Comparison of ENCODE assay signal across 15 cellular contexts in the genomic region with DNA sequence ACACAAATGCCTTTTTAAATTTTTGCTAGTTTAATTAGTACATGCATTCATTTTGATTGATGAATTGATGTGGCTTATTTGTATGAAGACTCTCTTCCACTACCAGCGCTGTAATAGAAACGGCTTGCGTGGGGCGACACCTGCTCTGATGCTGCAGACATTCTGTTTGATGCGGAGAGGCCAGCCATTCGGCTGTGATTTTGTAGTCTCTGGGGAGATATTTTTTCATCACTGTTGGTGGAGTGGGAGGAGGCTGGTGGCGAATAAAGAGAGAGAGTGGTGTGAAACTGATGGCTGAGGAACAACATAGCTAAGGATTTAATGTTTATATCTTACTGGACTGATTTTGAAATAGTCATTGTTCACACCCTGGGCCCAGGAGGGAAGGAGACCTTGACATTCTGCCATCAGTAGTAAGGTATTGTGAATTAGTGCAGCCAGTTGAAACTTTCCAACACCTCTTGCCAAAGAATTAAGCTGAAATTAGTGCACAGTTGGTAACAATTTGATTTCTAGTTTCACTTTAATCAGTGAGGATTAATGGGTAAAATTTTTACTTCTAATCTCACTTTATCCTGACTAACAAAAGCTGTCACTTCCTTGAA.
DNase-seq lines count a peak whose midpoint lies in the region; ATAC-seq and TF ChIP-seq lines count a peak whose summit lies in the region.
"Had no signal": no experiment of that assay in that cellular context is flagged by ENCODE, and none has a peak within 500 bp of the region (broad histone marks: within the 10 kb centered on the region; RNA-seq: fewer than 3 reads in every experiment).

No MANE protein-coding gene starts in this region.

- peak; percentile 34 for DNase-seq in astrocyte of the hippocampus (ENCODE audit: low read depth, low spot score)
- peak; percentile 24 for DNase-seq in retinal pigment epithelial cell (ENCODE audit: low read depth)
- DNase-seq in cortex of kidney (lab: John Stamatoyannopoulos, UW) = no peak
- DNase-seq in amniotic stem cell (lab: John Stamatoyannopoulos, UW) = no peak
- DNase-seq in effector memory CD8-positive, alpha-beta T cell = no peak
- DNase-seq: activated CD4-positive, alpha-beta memory T cell treated with anti-CD3 and anti-CD28 coated beads, Interleukin-2, amount 10 ng/mL, durations not matched to agents 7 days and 5 days; activated naive CD8-positive, alpha-beta T cell treated with anti-CD3 and anti-CD28 coated beads for 36 hours; dermis blood vessel endothelial cell; mucosa of descending colon; stimulated activated naive CD4-positive, alpha-beta T cell had no signal

- no peak for TF ChIP-seq POLR2A in GM18505 (IDR thresholded peaks at IDR 0.05; ENCODE audit: borderline replicate concordance, extremely low read depth, insufficient read depth, insufficient read length)

- TF ChIP-seq CTCF in retinal pigment epithelial cell (conservative IDR thresholded peaks at IDR 0.05; ENCODE audit: low read depth, low read length) = no peak

- H3K4me3 ChIP-seq in retinal pigment epithelial cell (ENCODE audit: low read length) = no peak overlapping the region
- H3K4me3 ChIP-seq: mucosa of descending colon had no signal

- peaks cover 0 to 26% of the 10 kb centered on the region in 2 donors for H3K27me3 Mint-ChIP-seq in effector memory CD8-positive, alpha-beta T cell

- no peaks in the 10 kb centered on the region for H3K9me3 Mint-ChIP-seq in effector memory CD8-positive, alpha-beta T cell
- H3K9me3 Mint-ChIP-seq: activated CD4-positive, alpha-beta memory T cell treated with anti-CD3 and anti-CD28 coated beads, Interleukin-2, amount 10 ng/mL, durations not matched to agents 7 days and 5 days; activated naive CD8-positive, alpha-beta T cell treated with anti-CD3 and anti-CD28 coated beads for 36 hours had no signal

- no peak overlapping the region for H3K4me3 Mint-ChIP-seq in effector memory CD8-positive, alpha-beta T cell
- H3K4me3 Mint-ChIP-seq: activated CD4-positive, alpha-beta memory T cell treated with anti-CD3 and anti-CD28 coated beads, Interleukin-2, amount 10 ng/mL, durations not matched to agents 7 days and 5 days; activated naive CD8-positive, alpha-beta T cell treated with anti-CD3 and anti-CD28 coated beads for 36 hours had no signal

- H3K4me1 Mint-ChIP-seq in effector memory CD8-positive, alpha-beta T cell (ENCODE audit: low read depth in 2 of 2) = peaks cover 6 to 8% of the 10 kb centered on the region in 2 donors

- peaks cover 2% of the 10 kb centered on the region for H3K36me3 Mint-ChIP-seq in effector memory CD8-positive, alpha-beta T cell (ENCODE audit: insufficient read depth)
- H3K36me3 Mint-ChIP-seq: activated naive CD8-positive, alpha-beta T cell treated with anti-CD3 and anti-CD28 coated beads for 36 hours had no signal

- peak; percentile 42 for ATAC-seq in GM19395 (IDR thresholded peaks at IDR 0.05; ENCODE audit: unreplicated experiment)
- peak; percentile 29 for ATAC-seq in HG03460 (IDR thresholded peaks at IDR 0.05; ENCODE audit: unreplicated experiment)
- no peak for ATAC-seq in effector memory CD8-positive, alpha-beta T cell (replicated peaks)
- ATAC-seq in GM18505 (IDR thresholded peaks at IDR 0.05; ENCODE audit: unreplicated experiment) = no peak
- ATAC-seq: HCT116, mucosa of descending colon, SK-N-SH treated with all-trans-retinoic acid at 6 μM for 48 hours had no signal

- H3K27ac Mint-ChIP-seq in effector memory CD8-positive, alpha-beta T cell = no peak overlapping the region
- H3K27ac Mint-ChIP-seq: activated CD4-positive, alpha-beta memory T cell treated with anti-CD3 and anti-CD28 coated beads, Interleukin-2, amount 10 ng/mL, durations not matched to agents 7 days and 5 days; activated naive CD8-positive, alpha-beta T cell treated with anti-CD3 and anti-CD28 coated beads for 36 hours had no signal

Comparison
In these comparisons a context has a peak if more than half of its experiments do, and no peak if none do; other contexts are left out.
1. ATAC-seq: peak in GM19395 (single experiment) and HG03460 (single experiment); none in effector memory CD8-positive, alpha-beta T cell (single experiment) and GM18505 (single experiment).
2. DNase-seq: peak in astrocyte of the hippocampus (single experiment) and retinal pigment epithelial cell (single experiment); none in cortex of kidney (single experiment), amniotic stem cell (single experiment) and effector memory CD8-positive, alpha-beta T cell (0 of 3).